In the genomic region with DNA sequence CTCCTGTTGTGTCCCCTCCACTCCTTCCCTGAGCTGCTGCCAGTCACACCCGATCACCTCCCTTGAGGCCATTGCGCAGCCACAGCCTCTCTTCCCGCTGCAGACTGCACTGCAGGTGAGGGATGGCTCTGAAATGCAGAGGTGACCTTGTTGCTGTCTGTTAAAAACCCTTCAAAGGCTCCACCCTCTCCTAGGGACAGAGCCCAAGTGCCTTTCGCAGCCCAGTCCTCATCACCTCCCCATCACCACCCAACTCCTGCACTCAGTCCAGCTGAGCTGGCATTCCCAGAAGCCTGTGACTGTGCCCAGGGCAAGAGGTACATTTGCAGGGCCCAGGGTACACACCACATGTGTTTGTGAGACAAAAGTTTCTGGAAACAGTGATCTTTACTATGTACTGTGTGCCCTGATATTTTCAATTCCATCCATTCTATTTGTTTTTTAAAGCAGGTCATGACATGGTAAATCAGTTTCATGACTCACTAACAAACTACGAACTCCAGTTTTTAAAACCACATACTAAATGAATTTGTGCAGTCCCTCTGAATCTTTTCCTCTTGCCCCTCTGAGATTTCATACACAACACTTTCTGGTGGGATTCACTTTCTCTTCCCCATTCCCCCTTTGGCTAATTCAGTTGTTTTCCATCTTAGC, we compare ENCODE assay signal across 1 cellular context.
TF ChIP-seq lines count a peak whose summit lies in the region.

No MANE protein-coding gene starts in this region.

TF ChIP-seq in endothelial cell of umbilical vein, 7 proteins besides CTCF, POLR2A, EP300 and RAD21:
- no peak for TF ChIP-seq GATA2 (IDR thresholded peaks at IDR 0.05; ENCODE audit: insufficient read depth, insufficient read length, low read depth, low read length)
- TF ChIP-seq EZH2 (IDR thresholded peaks at IDR 0.05; ENCODE audit: borderline replicate concordance, low read depth, low read length, severe bottlenecking), result no peak
- no peak for TF ChIP-seq POLR2AphosphoS5 (IDR thresholded peaks at IDR 0.05; ENCODE audit: insufficient read depth, low read depth, low read length)
